22 cellular contexts compared by ENCODE assay signal in the genomic region with DNA sequence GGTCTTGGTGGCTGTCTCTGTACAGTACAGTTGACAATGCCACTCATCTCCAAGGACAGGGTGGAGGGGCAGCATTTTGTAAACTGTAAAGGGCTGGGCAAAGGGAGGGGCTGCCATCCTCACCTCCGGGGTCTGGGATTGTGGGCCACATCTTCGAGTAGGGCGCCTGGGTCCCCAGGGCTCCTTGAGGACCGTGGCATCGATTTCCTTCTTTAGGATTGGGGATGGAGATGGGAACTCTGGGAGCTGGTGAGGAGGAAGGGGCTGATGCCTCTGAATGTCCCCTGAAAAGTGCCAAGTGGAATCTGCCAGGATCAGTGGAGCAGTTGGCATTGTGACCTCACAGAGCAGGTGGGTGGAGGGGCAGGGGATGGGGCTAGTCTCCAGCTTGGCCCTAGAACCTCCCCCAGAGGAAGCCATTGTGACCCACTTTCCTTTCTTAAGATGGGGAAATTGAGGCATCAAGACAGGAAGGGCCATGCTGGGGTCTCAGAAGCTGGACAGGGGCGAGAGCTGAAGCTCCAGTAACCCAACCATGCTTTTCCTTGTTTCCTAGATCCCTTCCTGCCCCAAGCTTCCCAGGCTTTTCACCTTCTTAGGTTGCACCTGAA. TPM values are rescaled to one million over a fixed set of nuclear protein-coding genes. Genes with fewer than 3 reads are reported as not detected.
"Had no signal": no experiment of that assay in that cellular context is flagged by ENCODE, and none has a peak within 500 bp of the region (broad histone marks: within the 10 kb centered on the region; RNA-seq: fewer than 3 reads in every experiment).

A gene with protein sequence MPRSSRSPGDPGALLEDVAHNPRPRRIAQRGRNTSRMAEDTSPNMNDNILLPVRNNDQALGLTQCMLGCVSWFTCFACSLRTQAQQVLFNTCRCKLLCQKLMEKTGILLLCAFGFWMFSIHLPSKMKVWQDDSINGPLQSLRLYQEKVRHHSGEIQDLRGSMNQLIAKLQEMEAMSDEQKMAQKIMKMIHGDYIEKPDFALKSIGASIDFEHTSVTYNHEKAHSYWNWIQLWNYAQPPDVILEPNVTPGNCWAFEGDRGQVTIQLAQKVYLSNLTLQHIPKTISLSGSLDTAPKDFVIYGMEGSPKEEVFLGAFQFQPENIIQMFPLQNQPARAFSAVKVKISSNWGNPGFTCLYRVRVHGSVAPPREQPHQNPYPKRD (minus strand): TSS at position 293 of the 611 bp plus-strand sequence. CDS start 93 bp downstream, at position 200.

- H3K27me3 ChIP-seq: thyroid gland, uterus had no signal

- H3K27me3 Mint-ChIP-seq: dendritic cell treated with granulocyte-macrophage colony-stimulating factor and Interleukin-4, amounts not matched to agents 40 ng/mL and 50 ng/mL, for 4 days; naive B cell had no signal

- H3K27ac Mint-ChIP-seq: dendritic cell treated with granulocyte-macrophage colony-stimulating factor and Interleukin-4, amounts not matched to agents 40 ng/mL and 50 ng/mL, for 4 days; type B pancreatic cell had no signal

- DNase-seq: cerebellar nuclear complex; esophagus squamous epithelium; kidney; left cardiac atrium; left ventricle myocardium superior; mesenchymal stem cell; naive B cell; nucleus accumbens; psoas muscle; retina; stimulated activated naive CD4-positive, alpha-beta T cell treated with Interleukin-2 at 50 U/mL for 16 hours; thyroid gland; uterus had no signal

- H3K36me3 Mint-ChIP-seq: type B pancreatic cell had no signal

- H3K4me1 ChIP-seq: esophagus squamous epithelium, parathyroid adenoma, psoas muscle, uterus had no signal

- H3K36me3 ChIP-seq: esophagus squamous epithelium, thyroid gland, uterus had no signal

- FAIRE-seq: colon, kidney had no signal

- H3K9me3 ChIP-seq: esophagus squamous epithelium, psoas muscle, thyroid gland, uterus had no signal

- ATAC-seq: left cardiac atrium, left ventricle myocardium superior, psoas muscle, sciatic nerve had no signal

- H3K27ac ChIP-seq: esophagus squamous epithelium, parathyroid adenoma, psoas muscle, thyroid gland, uterus had no signal

- H3K4me3 Mint-ChIP-seq: dendritic cell treated with granulocyte-macrophage colony-stimulating factor and Interleukin-4, amounts not matched to agents 40 ng/mL and 50 ng/mL, for 4 days; naive B cell; neural crest cell; type B pancreatic cell had no signal

- H3K4me3 ChIP-seq: esophagus squamous epithelium, lung, psoas muscle, thyroid gland, uterus had no signal

RNA-seq across cellular contexts. Expression of the gene that starts here (rescaled TPM):
- total RNA-seq: epithelial cell of proximal tubule, esophagus squamous epithelium, kidney, left cardiac atrium, left ventricle myocardium superior, lung, neural crest cell, psoas muscle, sciatic nerve, skeletal muscle tissue, thyroid gland, uterus had no signal
- polyA plus RNA-seq: lung, psoas muscle had no signal
